ENCODE assay signal across 8 cellular contexts in genomic region chr11:65887723-65888162, GRCh38. TPM values are rescaled to one million over a fixed set of nuclear protein-coding genes. Genes with fewer than 3 reads are reported as not detected.
DNase-seq lines count a peak whose midpoint lies in the region; ATAC-seq, FAIRE-seq and TF ChIP-seq lines count a peak whose summit lies in the region.

No MANE protein-coding gene starts in this region.

- H3K9me2 ChIP-seq in DOHH2 (replicated peaks; ENCODE audit: control insufficient read depth, low read length): no peaks in the 10 kb centered on the region

- no peak for DNase-seq in MG63
- peak; percentile 55 for DNase-seq in bronchial epithelial cell (ENCODE audit: low read depth)
- no peak for DNase-seq in HT-29 (ENCODE audit: low spot score)
- DNase-seq in globus pallidus (ENCODE audit: low spot score): no peak

- H3K4me2 ChIP-seq in DOHH2 (ENCODE audit: low read length): peak overlapping the region; percentile 95

- H3K9ac ChIP-seq in mucosa of rectum (ENCODE audit: low read depth in 1 of 2, low read length in 2 of 2): peak overlapping the region; percentile 84 to 85

- H3K79me2 ChIP-seq in DOHH2 (ENCODE audit: control insufficient read depth, low read length): peaks cover 33% of the 10 kb centered on the region

- no peaks in the 10 kb centered on the region for H3K9me3 ChIP-seq in DOHH2 (ENCODE audit: control insufficient read depth, insufficient read depth, low read length)
- no peaks in the 10 kb centered on the region for H3K9me3 ChIP-seq in MG63
- no peaks in the 10 kb centered on the region for H3K9me3 ChIP-seq in mucosa of rectum (ENCODE audit: control insufficient read depth in 2 of 2, low read length in 2 of 2)

- H3F3A ChIP-seq in DOHH2 (ENCODE audit: control insufficient read depth, insufficient read depth): peaks cover 24% of the 10 kb centered on the region

- ATAC-seq in HG03457 (IDR thresholded peaks at IDR 0.05; ENCODE audit: unreplicated experiment) (no peak), HG03439 (IDR thresholded peaks at IDR 0.05; ENCODE audit: unreplicated experiment) (no peak)

- H3K4me1 ChIP-seq in DOHH2 (ENCODE audit: control insufficient read depth, low read length) (peaks cover 57% of the 10 kb centered on the region), mucosa of rectum (ENCODE audit: control insufficient read depth in 2 of 2, insufficient read depth in 2 of 2, low read length in 2 of 2) (peaks cover 47 to 48% of the 10 kb centered on the region in 2 donors)

- H3K27me3 ChIP-seq in DOHH2 (ENCODE audit: control insufficient read depth, low read length): no peaks in the 10 kb centered on the region
- no peaks in the 10 kb centered on the region for H3K27me3 ChIP-seq in MG63
- no peaks in the 10 kb centered on the region for H3K27me3 ChIP-seq in bronchial epithelial cell (ENCODE audit: control insufficient read depth, insufficient read depth, low read length)
- no peaks in the 10 kb centered on the region for H3K27me3 ChIP-seq in mucosa of rectum (ENCODE audit: control insufficient read depth in 2 of 2, insufficient read depth in 2 of 2, low read length in 2 of 2)

- FAIRE-seq in bronchial epithelial cell (lab: Jason Lieb, UNC): no peak

- peak overlapping the region; percentile 93 for H3K4me3 ChIP-seq in DOHH2 (ENCODE audit: low read length)
- H3K4me3 ChIP-seq in MG63: peak overlapping the region; percentile 91
- H3K4me3 ChIP-seq in bronchial epithelial cell (ENCODE audit: low read depth, low read length): peak overlapping the region; percentile 79
- peak overlapping the region; percentile 85 to 90 for H3K4me3 ChIP-seq in mucosa of rectum (ENCODE audit: low read length in 2 of 2)

- H3K27ac ChIP-seq in DOHH2 (ENCODE audit: low read depth, low read length): peak overlapping the region; percentile 88; the same call in 1 of the 2 replicates
- peak overlapping the region; percentile 91 to 95 for H3K27ac ChIP-seq in mucosa of rectum (ENCODE audit: low read depth in 2 of 2, low read length in 2 of 2)

- TF ChIP-seq CTCF in DOHH2 (IDR thresholded peaks at IDR 0.05; ENCODE audit: low read depth, low read length, poor library complexity, severe bottlenecking) (no peak), bronchial epithelial cell (IDR thresholded peaks at IDR 0.05; ENCODE audit: insufficient read depth, low read length, severe bottlenecking) (no peak)

- 0 out of 2 replicates have a peak, but pooled peaks cover 3% of the 10 kb centered on the region for H4K20me1 ChIP-seq in DOHH2 (ENCODE audit: control insufficient read depth, insufficient read depth, low read depth, low read length)

- H3K36me3 ChIP-seq in DOHH2 (ENCODE audit: control insufficient read depth, low read length) (peaks cover 58% of the 10 kb centered on the region), MG63 (peaks cover 59% of the 10 kb centered on the region), bronchial epithelial cell (ENCODE audit: control insufficient read depth, insufficient read depth, low read length) (peaks cover 23% of the 10 kb centered on the region), mucosa of rectum (ENCODE audit: control insufficient read depth in 2 of 2, insufficient read depth in 2 of 2, low read length in 2 of 2) (peaks cover 9 to 25% of the 10 kb centered on the region in 2 donors)

RNA-seq across cellular contexts. Expression of gene FIBP, which starts 0.5 kb away (rescaled TPM):
- total RNA-seq in MG63 (2014; rRNA removed; shearing (Covaris generic); ENCODE audit: low replicate concordance): 105 and 106 TPM in 2 replicates
- total RNA-seq in bronchial epithelial cell: 103 and 157 TPM in 2 replicates
- 302 and 303 TPM in 2 replicates for total RNA-seq in HT-29 (2014; rRNA removed; shearing (Covaris generic))

RNA-seq across cellular contexts. Expression of gene CCDC85B, which starts 2.7 kb away (rescaled TPM):
- 99.6 and 131 TPM in 2 replicates for total RNA-seq in MG63 (2014; rRNA removed; shearing (Covaris generic); ENCODE audit: low replicate concordance)
- 19.6 and 29.7 TPM in 2 replicates for total RNA-seq in bronchial epithelial cell
- 148 and 155 TPM in 2 replicates for total RNA-seq in HT-29 (2014; rRNA removed; shearing (Covaris generic))

RNA-seq across cellular contexts. Expression of gene CTSW, which starts 8.1 kb away (rescaled TPM):
- total RNA-seq in MG63 (2014; rRNA removed; shearing (Covaris generic); ENCODE audit: low replicate concordance): not detected in 2 replicates
- not detected in 2 replicates for total RNA-seq in bronchial epithelial cell
- not detected in 2 replicates for total RNA-seq in HT-29 (2014; rRNA removed; shearing (Covaris generic))

RNA-seq across cellular contexts. Expression of gene FOSL1, which starts 12.4 kb away (rescaled TPM):
- total RNA-seq in MG63 (2014; rRNA removed; shearing (Covaris generic); ENCODE audit: low replicate concordance): 37.3 and 54.7 TPM in 2 replicates
- 2.6 and 3.1 TPM in 2 replicates for total RNA-seq in bronchial epithelial cell
- total RNA-seq in HT-29 (2014; rRNA removed; shearing (Covaris generic)): 123 and 140 TPM in 2 replicates

RNA-seq across cellular contexts. Expression of gene EFEMP2, which starts 15.1 kb away (rescaled TPM):
- total RNA-seq in MG63 (2014; rRNA removed; shearing (Covaris generic); ENCODE audit: low replicate concordance): 29.0 and 43.2 TPM in 2 replicates
- total RNA-seq in bronchial epithelial cell: 2.9 and 5.6 TPM in 2 replicates
- total RNA-seq in HT-29 (2014; rRNA removed; shearing (Covaris generic)): 1.2 and 1.6 TPM in 2 replicates
